26 cellular contexts compared by ENCODE assay signal in the genomic region with DNA sequence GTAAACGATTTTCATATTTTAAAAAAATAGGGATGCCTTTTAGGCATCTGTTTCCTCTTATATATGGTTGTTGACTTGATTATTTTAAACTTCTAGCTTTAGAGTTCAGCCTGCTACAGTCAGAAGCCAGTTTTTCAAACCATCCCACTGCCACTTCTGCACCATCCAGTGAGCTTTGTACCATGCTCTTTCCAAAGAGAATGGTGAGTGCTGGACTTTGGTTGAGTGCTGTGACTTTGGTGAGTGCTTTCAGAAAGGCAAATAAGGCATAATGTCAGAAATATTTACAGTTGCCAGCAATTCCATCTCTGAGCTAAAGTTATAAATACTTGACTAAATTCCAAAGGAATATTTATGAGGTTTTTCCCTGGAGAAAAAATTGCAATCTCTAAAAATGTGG.
"Had no signal": no experiment of that assay in that cellular context is flagged by ENCODE, and none has a peak within 500 bp of the region (broad histone marks: within the 10 kb centered on the region; RNA-seq: fewer than 3 reads in every experiment).

No MANE protein-coding gene starts in this region.

- FAIRE-seq: pancreas, small intestine, urothelium cell line had no signal

- ATAC-seq: naive thymus-derived CD8-positive, alpha-beta T cell; natural killer cell treated with Interleukin-12 subunit alpha and Interleukin-12 subunit beta and Interleukin-15 and Interleukin-18, amount 100 ng/mL, for 72 hours; pancreas; psoas muscle; right cardiac atrium; sciatic nerve; stimulated activated memory B cell treated with anti-CD40 and anti-IgM and Interleukin-4, amounts not matched to agents 10 μg/mL and 1 μg/mL and 100 μg/mL, for 72 hours; stimulated activated naive CD8-positive, alpha-beta T cell treated with anti-CD3 and anti-CD28 coated beads, Interleukin-15, amount 100 ng/mL, for 72 hours; stimulated activated naive CD8-positive, alpha-beta T cell treated with anti-CD3 and anti-CD28 coated beads, Interleukin-15, Interleukin-2, amounts not matched to agents 100 U/mL and 50 U/mL, for 24 hours had no signal

- DNase-seq: naive B cell; naive thymus-derived CD8-positive, alpha-beta T cell; nephron progenitor cell; nucleus accumbens; pancreas; posterior cingulate gyrus; psoas muscle; right cardiac atrium; small intestine; stimulated activated CD4-positive, alpha-beta T cell treated with anti-CD3 and anti-CD28 coated beads, Interleukin-15, amount 100 ng/mL, for 24 hours; stimulated activated CD4-positive, alpha-beta T cell treated with anti-CD3 and anti-CD28 coated beads, Interleukin-2, amount 100 ng/mL, for 24 hours; stimulated activated CD4-positive, alpha-beta T cell treated with anti-CD3 and anti-CD28 coated beads, Interleukin-2, amount 100 ng/mL, for 48 hours; stimulated activated CD4-positive, alpha-beta T cell treated with anti-CD3 and anti-CD28 coated beads, Interleukin-4, amount 100 ng/mL, for 24 hours; stimulated activated naive CD4-positive, alpha-beta T cell; stimulated activated naive CD8-positive, alpha-beta T cell treated with anti-CD3 and anti-CD28 coated beads, Interleukin-15, amount 100 ng/mL, for 72 hours; stimulated activated naive CD8-positive, alpha-beta T cell treated with anti-CD3 and anti-CD28 coated beads, Interleukin-15, Interleukin-2, amounts not matched to agents 100 U/mL and 50 U/mL, for 24 hours; substantia nigra; testis; tibial artery; transverse colon had no signal

- H3K4me1 ChIP-seq: pancreas, psoas muscle, suprapubic skin, testis, tibial artery, transverse colon had no signal

- H3K27me3 ChIP-seq: suprapubic skin, testis, transverse colon had no signal

- H3K9me3 ChIP-seq: neutrophil, pancreas, psoas muscle, suprapubic skin, testis, tibial artery, transverse colon had no signal

- H3K4me3 ChIP-seq: pancreas, psoas muscle, suprapubic skin, testis, tibial artery, transverse colon had no signal

- H3K36me3 ChIP-seq: neutrophil, pancreas, suprapubic skin, tibial artery, transverse colon had no signal

- H3K27ac ChIP-seq: neutrophil, pancreas, psoas muscle, suprapubic skin, testis, tibial artery, transverse colon had no signal
